In genomic region chr18:62282188-62282629, GRCh38 we compare ENCODE assay signal across 11 cellular contexts. TPM values are rescaled to one million over a fixed set of nuclear protein-coding genes. Genes with fewer than 3 reads are reported as not detected.
DNase-seq lines count a peak whose midpoint lies in the region; ATAC-seq and TF ChIP-seq lines count a peak whose summit lies in the region.
"Had no signal": no experiment of that assay in that cellular context is flagged by ENCODE, and none has a peak within 500 bp of the region (broad histone marks: within the 10 kb centered on the region; RNA-seq: fewer than 3 reads in every experiment).

No MANE protein-coding gene starts in this region.

- no peaks in the 10 kb centered on the region for H3K79me2 ChIP-seq in osteoblast (ENCODE audit: insufficient read depth, low read length)

- H3K27ac ChIP-seq in osteoblast (ENCODE audit: low read depth, low read length), result peak overlapping the region; percentile 65

- H3K4me1 Mint-ChIP-seq in chondrocyte (ENCODE audit: low read depth), result peaks cover 32% of the 10 kb centered on the region

- no peaks in the 10 kb centered on the region for H3K9me3 Mint-ChIP-seq in chondrocyte (ENCODE audit: low read depth)

- peak overlapping the region; percentile 71 for H3K4me2 ChIP-seq in osteoblast (ENCODE audit: insufficient read depth, low read length)

- ATAC-seq in Right ventricle myocardium inferior (no peak), GM19467 (IDR thresholded peaks at IDR 0.05; ENCODE audit: unreplicated experiment) (no peak), HG02678 (IDR thresholded peaks at IDR 0.05; ENCODE audit: unreplicated experiment) (no peak)

- H3K36me3 Mint-ChIP-seq in chondrocyte (ENCODE audit: low read depth), result peaks cover 3% of the 10 kb centered on the region

- peaks cover 29% of the 10 kb centered on the region for H3K4me1 ChIP-seq in osteoblast (ENCODE audit: insufficient read depth, low read length)

- no peaks in the 10 kb centered on the region for H3K27me3 ChIP-seq in osteoblast (ENCODE audit: insufficient read depth, low read length)

- peaks cover 10% of the 10 kb centered on the region for H3K36me3 ChIP-seq in osteoblast (ENCODE audit: insufficient read depth, low read length)

- H3K27me3 Mint-ChIP-seq in chondrocyte (ENCODE audit: low read depth), result no peaks in the 10 kb centered on the region

- H3K27ac Mint-ChIP-seq in chondrocyte (ENCODE audit: unreplicated experiment), result peak overlapping the region; percentile 78

- H3K4me3 ChIP-seq in osteoblast (ENCODE audit: insufficient read depth, low read length), result no peak overlapping the region

- intact Hi-C loops in Right ventricle myocardium inferior (cut with DNase I), result loop anchor here (5.0 kb wide), 1 partner anchor 45 kb away; the partner anchor contains the start of gene TNFRSF11A

- DNase-seq in EL (peak; percentile 77), M059J (ENCODE audit: low read depth) (peak; percentile 78), chondrocyte (ENCODE audit: low spot score) (no peak), osteoblast (ENCODE audit: insufficient read length, low spot score, missing footprints) (peak; percentile 30), GM10266 (ENCODE audit: extremely low spot score) (no peak), Right ventricle myocardium inferior (ENCODE audit: missing footprints) (no peak)
- DNase-seq: islet precursor cell; NCI-H524 treated with DMSO at 0.1 percent for 48 hours; stimulated activated naive CD4-positive, alpha-beta T cell had no signal

- no peak overlapping the region for H2AFZ ChIP-seq in osteoblast (ENCODE audit: low read length)

- no peaks in the 10 kb centered on the region for H4K20me1 ChIP-seq in osteoblast (ENCODE audit: insufficient read depth, low read length)

- H3K4me3 Mint-ChIP-seq in chondrocyte (ENCODE audit: unreplicated experiment), result no peak overlapping the region

- no peaks in the 10 kb centered on the region for H3K9me3 ChIP-seq in osteoblast (ENCODE audit: low read depth, low read length)

- TF ChIP-seq CTCF in chondrocyte (IDR thresholded peaks at IDR 0.05) (no peak), osteoblast (IDR thresholded peaks at IDR 0.05; ENCODE audit: extremely low read depth, low read depth, low read length) (no peak), GM10266 (IDR thresholded peaks at IDR 0.05; ENCODE audit: control insufficient read depth, insufficient read depth, low read depth, missing control alignments) (no peak)

RNA-seq across cellular contexts. Expression of gene TNFRSF11A, which starts 42.9 kb away (rescaled TPM):
- 1.3 and 3.8 TPM in 2 replicates for total RNA-seq in M059J (2014; rRNA removed; shearing (Covaris generic))
- total RNA-seq in chondrocyte (0.17 to 0.49 TPM (median 0.22 TPM) in 3 replicates), osteoblast (under 0.01 TPM in 2 replicates), Right ventricle myocardium inferior (1.1 TPM)

Comparison
In these comparisons a context has a peak if more than half of its experiments do, and no peak if none do; other contexts are left out.
1. DNase-seq: peak in EL (single experiment), M059J (single experiment) and osteoblast (single experiment); none in chondrocyte (single experiment), GM10266 (single experiment) and Right ventricle myocardium inferior (single experiment).